Comparison of ENCODE assay signal across 1 cellular context in genomic region chr1:8379513-8380186, GRCh38.
TF ChIP-seq lines count a peak whose summit lies in the region.

No MANE protein-coding gene starts in this region.

TF ChIP-seq in GM23338, 12 proteins besides CTCF, POLR2A, EP300 and RAD21 (continued from another document):
- TF ChIP-seq ZNF462 (CRISPR knock-in tag; IDR thresholded peaks at IDR 0.05) (no peak), NANOG (IDR thresholded peaks at IDR 0.05; ENCODE audit: borderline replicate concordance) (no peak)
